7 cellular contexts compared by ENCODE assay signal in genomic region chr20:30585244-30585796, GRCh38.
DNase-seq lines count a peak whose midpoint lies in the region; TF ChIP-seq lines count a peak whose summit lies in the region.
"Not testable (repeated sequence)": the region's sequence is repeated elsewhere in the genome, so short reads cannot be mapped to it uniquely, and the experiment has no call there.

No MANE protein-coding gene starts in this region.

- POLR2A ChIA-PET in activated CD4-positive, alpha-beta T cell treated with anti-CD3 and anti-CD28 coated beads, Interleukin-2, amount 10 ng/mL, durations not matched to agents 7 days and 5 days (lab: Charles Lee): not testable (repeated sequence)

- H3K4me3 ChIP-seq in H7 (ENCODE audit: insufficient read depth, low read depth, low read length) (peak overlapping the region; percentile 23; the same call in 1 of the 2 replicates), liver (ENCODE audit: low read depth in 1 of 3, low read length in 3 of 3) (peak overlapping the region in 1 of 3 donors; percentile 42), skeletal muscle tissue (ENCODE audit: low read length in 3 of 3) (peak overlapping the region in 2 of 3 donors; percentile 30 to 45)

- H3K36me3 ChIP-seq in H7 (replicated peaks; ENCODE audit: control insufficient read depth, insufficient read depth, low read length); liver (ENCODE audit: control insufficient read depth in 4 of 4, insufficient read depth in 3 of 4, low read depth in 1 of 4, low read length in 3 of 4); skeletal muscle tissue (ENCODE audit: control insufficient read depth in 3 of 3, insufficient read depth in 3 of 3, low read length in 3 of 3): not testable (repeated sequence)

- H3K27me3 ChIP-seq in H7 (ENCODE audit: control insufficient read depth, insufficient read depth, low read length); liver (ENCODE audit: control insufficient read depth in 4 of 4, insufficient read depth in 4 of 4, low read length in 3 of 4); skeletal muscle tissue (ENCODE audit: control insufficient read depth in 3 of 3, insufficient read depth in 3 of 3, low read length in 3 of 3): not testable (repeated sequence)

- H3K27ac Mint-ChIP-seq in activated CD4-positive, alpha-beta T cell treated with anti-CD3 and anti-CD28 coated beads, Interleukin-2, amount 10 ng/mL, durations not matched to agents 7 days and 5 days; glutamatergic neuron (ENCODE audit: unreplicated experiment): not testable (repeated sequence)

- not testable (repeated sequence) for H3K4me3 Mint-ChIP-seq in activated CD4-positive, alpha-beta T cell treated with anti-CD3 and anti-CD28 coated beads, Interleukin-2, amount 10 ng/mL, durations not matched to agents 7 days and 5 days
- H3K4me3 Mint-ChIP-seq in glutamatergic neuron (ENCODE audit: unreplicated experiment): peak overlapping the region; percentile 72

- not testable (repeated sequence) for H3K9me3 ChIP-seq in liver (ENCODE audit: control insufficient read depth in 4 of 4, low read length in 3 of 4); skeletal muscle tissue (ENCODE audit: control insufficient read depth in 3 of 3, low read length in 3 of 3)

- 3% methylated on average over 49 of the region's 49 CpGs for WGBS in liver

- peak overlapping the region; percentile 18 for H3K27ac ChIP-seq in caudate nucleus (ENCODE audit: low read depth, low read length)
- not testable (repeated sequence) for H3K27ac ChIP-seq in liver (ENCODE audit: low read depth in 1 of 2, low read length in 2 of 2); skeletal muscle tissue (ENCODE audit: low read depth, low read length)

- CTCF ChIA-PET in activated CD4-positive, alpha-beta T cell treated with anti-CD3 and anti-CD28 coated beads, Interleukin-2, amount 10 ng/mL, durations not matched to agents 7 days and 5 days (lab: Charles Lee): not testable (repeated sequence)

- not testable (repeated sequence) for TF ChIP-seq CTCF in glutamatergic neuron (IDR thresholded peaks at IDR 0.05; ENCODE audit: partially characterized antibody, unreplicated experiment)
- TF ChIP-seq CTCF in liver (IDR thresholded peaks at IDR 0.05; ENCODE audit: low read depth, low read length, missing input control): peak; percentile 48

- H3K9me3 Mint-ChIP-seq in activated CD4-positive, alpha-beta T cell treated with anti-CD3 and anti-CD28 coated beads, Interleukin-2, amount 10 ng/mL, durations not matched to agents 7 days and 5 days; glutamatergic neuron (ENCODE audit: unreplicated experiment): not testable (repeated sequence)

- H3K27me3 Mint-ChIP-seq in activated CD4-positive, alpha-beta T cell treated with anti-CD3 and anti-CD28 coated beads, Interleukin-2, amount 10 ng/mL, durations not matched to agents 7 days and 5 days; glutamatergic neuron (ENCODE audit: unreplicated experiment): not testable (repeated sequence)

- peak; percentile 29 to 55 for TF ChIP-seq RAD21 in liver (IDR thresholded peaks at IDR 0.05)

- not testable (repeated sequence) for H3K4me1 Mint-ChIP-seq in activated CD4-positive, alpha-beta T cell treated with anti-CD3 and anti-CD28 coated beads, Interleukin-2, amount 10 ng/mL, durations not matched to agents 7 days and 5 days; glutamatergic neuron (ENCODE audit: low read depth, unreplicated experiment)

- H3K36me3 Mint-ChIP-seq in activated CD4-positive, alpha-beta T cell treated with anti-CD3 and anti-CD28 coated beads, Interleukin-2, amount 10 ng/mL, durations not matched to agents 7 days and 5 days (ENCODE audit: low read depth); glutamatergic neuron (ENCODE audit: unreplicated experiment): not testable (repeated sequence)

- H3K9ac ChIP-seq in liver (ENCODE audit: low read depth in 1 of 2, low read length in 2 of 2): not testable (repeated sequence)
- peak overlapping the region in 1 of 3 donors; percentile 8 for H3K9ac ChIP-seq in skeletal muscle tissue (ENCODE audit: low read depth in 1 of 3, low read length in 3 of 3)

- peak; percentile 54 for DNase-seq in H7
- DNase-seq in NCI-H526 treated with DMSO at 0.1 percent for 48 hours (lab: John Stamatoyannopoulos, UW): peak; percentile 57
- peak; percentile 8 for DNase-seq in activated CD4-positive, alpha-beta T cell treated with anti-CD3 and anti-CD28 coated beads, Interleukin-2, amount 10 ng/mL, durations not matched to agents 7 days and 5 days
- DNase-seq in caudate nucleus (lab: John Stamatoyannopoulos, UW): peak in 52 of 61 donors; percentile 12 to 94 (median 76)
- DNase-seq in glutamatergic neuron: peak; percentile 83

- not testable (repeated sequence) for H3K4me1 ChIP-seq in liver (ENCODE audit: control insufficient read depth in 4 of 4, insufficient read depth in 4 of 4, low read length in 3 of 4); skeletal muscle tissue (ENCODE audit: control insufficient read depth in 3 of 3, insufficient read depth in 3 of 3, low read length in 3 of 3)

TF ChIP-seq in liver, 16 proteins besides CTCF, POLR2A, EP300 and RAD21:
- peak; percentile 29 for TF ChIP-seq ZBTB33 (IDR thresholded peaks at IDR 0.05)
TF ChIP-seq in liver: peak in this region for 1; not testable (repeated sequence) for 15.

Comparison
In these comparisons a context has a peak if more than half of its experiments do, and no peak if none do; other contexts are left out.
1. DNase-seq: peak in every context shown above with its lines; median percentile 83 in glutamatergic neuron; 76 in caudate nucleus; 57 in NCI-H526 treated with DMSO at 0.1 percent for 48 hours; 54 in H7; 8 in activated CD4-positive, alpha-beta T cell treated with anti-CD3 and anti-CD28 coated beads, Interleukin-2, amount 10 ng/mL, durations not matched to agents 7 days and 5 days.